In genomic region chr13:40568672-40569350, GRCh38 we compare ENCODE assay signal across 17 cellular contexts.
DNase-seq lines count a peak whose midpoint lies in the region; ATAC-seq and TF ChIP-seq lines count a peak whose summit lies in the region.
"Had no signal": no experiment of that assay in that cellular context is flagged by ENCODE, and none has a peak within 500 bp of the region (broad histone marks: within the 10 kb centered on the region; RNA-seq: fewer than 3 reads in every experiment).

No MANE protein-coding gene starts in this region.

- peaks cover 8% of the 10 kb centered on the region for H3K36me3 Mint-ChIP-seq in activated CD4-positive, alpha-beta T cell treated with anti-CD3 and anti-CD28 coated beads for 36 hours (ENCODE audit: low read depth)
- no peaks in the 10 kb centered on the region for H3K36me3 Mint-ChIP-seq in T-helper 17 cell (ENCODE audit: low read depth)
- H3K36me3 Mint-ChIP-seq: natural killer cell had no signal

- H3K4me1 ChIP-seq in gastroesophageal sphincter = peaks cover 3 to 88% (median 45%) of the 10 kb centered on the region in 3 donors
- peaks cover 0 to 67% (median 49%) of the 10 kb centered on the region in 4 donors for H3K4me1 ChIP-seq in sigmoid colon

- CTCF ChIA-PET in activated CD4-positive, alpha-beta T cell treated with anti-CD3 and anti-CD28 coated beads for 36 hours (lab: Charles Lee) = interaction anchor here (0.8 to 2.4 kb wide), 2 partner anchors 9 to 10 kb away, joined by 3 to 8 read pairs; no protein-coding TSS in a partner anchor

- no peak for TF ChIP-seq POLR2A in gastroesophageal sphincter (IDR thresholded peaks at IDR 0.05)
- no peak for TF ChIP-seq POLR2A in sigmoid colon (IDR thresholded peaks at IDR 0.05)

- H3K4me3 Mint-ChIP-seq in activated CD4-positive, alpha-beta T cell treated with anti-CD3 and anti-CD28 coated beads for 36 hours = no peak overlapping the region
- H3K4me3 Mint-ChIP-seq in T-helper 17 cell = no peak overlapping the region
- H3K4me3 Mint-ChIP-seq: natural killer cell had no signal

- POLR2A ChIA-PET in activated CD4-positive, alpha-beta T cell treated with anti-CD3 and anti-CD28 coated beads for 36 hours (lab: Charles Lee) = no interaction called here

- H3K27me3 ChIP-seq in gastroesophageal sphincter (no peaks in the 10 kb centered on the region), sigmoid colon (no peaks in the 10 kb centered on the region)

- in situ Hi-C loops in GM13977 (cut with MboI; ENCODE audit: low pct_unique_long_range_greater_than_20kb, low sequenced_read_pairs, unreplicated experiment) = no loop called here

- peaks cover 90% of the 10 kb centered on the region for H3K4me1 Mint-ChIP-seq in activated CD4-positive, alpha-beta T cell treated with anti-CD3 and anti-CD28 coated beads for 36 hours
- peaks cover 69% of the 10 kb centered on the region for H3K4me1 Mint-ChIP-seq in T-helper 17 cell

- ATAC-seq in activated CD4-positive, alpha-beta T cell treated with anti-CD3 and anti-CD28 coated beads for 36 hours = no peak
- ATAC-seq in T-helper 17 cell (no peak), gastroesophageal sphincter (no peak)
- ATAC-seq: natural killer cell had no signal

- no peaks in the 10 kb centered on the region for H3K9me3 Mint-ChIP-seq in activated CD4-positive, alpha-beta T cell treated with anti-CD3 and anti-CD28 coated beads for 36 hours (ENCODE audit: low read depth)
- H3K9me3 Mint-ChIP-seq: natural killer cell had no signal

- no peaks in the 10 kb centered on the region for H3K27me3 Mint-ChIP-seq in activated CD4-positive, alpha-beta T cell treated with anti-CD3 and anti-CD28 coated beads for 36 hours
- H3K27me3 Mint-ChIP-seq in T-helper 17 cell = no peaks in the 10 kb centered on the region

- H3K9me3 ChIP-seq in T-helper 17 cell (ENCODE audit: control insufficient read depth, low read length, poor library complexity, severe bottlenecking) = no peaks in the 10 kb centered on the region
- no peaks in the 10 kb centered on the region for H3K9me3 ChIP-seq in gastroesophageal sphincter
- H3K9me3 ChIP-seq in sigmoid colon = no peaks in the 10 kb centered on the region

- peak overlapping the region in 3 of 4 donors; percentile 15 to 50 (median 34) for H3K27ac ChIP-seq in gastroesophageal sphincter
- peak overlapping the region in 3 of 4 donors; percentile 1 to 55 (median 52) for H3K27ac ChIP-seq in sigmoid colon
- H3K27ac ChIP-seq: 22Rv1 had no signal

- TF ChIP-seq EP300 in gastroesophageal sphincter (IDR thresholded peaks at IDR 0.05) (no peak), sigmoid colon (IDR thresholded peaks at IDR 0.05) (no peak)

- H3K4me3 ChIP-seq in gastroesophageal sphincter (no peak overlapping the region), sigmoid colon (no peak overlapping the region)

- H3K27ac Mint-ChIP-seq in activated CD4-positive, alpha-beta T cell treated with anti-CD3 and anti-CD28 coated beads for 36 hours = peak overlapping the region; percentile 38
- H3K27ac Mint-ChIP-seq in T-helper 17 cell = peak overlapping the region; percentile 60
- H3K27ac Mint-ChIP-seq: natural killer cell had no signal

- H3K36me3 ChIP-seq in gastroesophageal sphincter (no peaks in the 10 kb centered on the region), sigmoid colon (no peaks in the 10 kb centered on the region)

- no peak for TF ChIP-seq CTCF in gastroesophageal sphincter (IDR thresholded peaks at IDR 0.05)
- no peak for TF ChIP-seq CTCF in sigmoid colon (IDR thresholded peaks at IDR 0.05)
- TF ChIP-seq CTCF in GM13977 (IDR thresholded peaks at IDR 0.05; ENCODE audit: extremely low read depth, insufficient read depth, missing control alignments) = no peak
- no peak for TF ChIP-seq CTCF in GM20000 (IDR thresholded peaks at IDR 0.05; ENCODE audit: extremely low read depth, missing control alignments)

- DNase-seq in activated CD4-positive, alpha-beta T cell treated with anti-CD3 and anti-CD28 coated beads for 36 hours = no peak
- no peak for DNase-seq in activated CD4-positive, alpha-beta T cell treated with anti-CD3 and anti-CD28 coated beads for 1 hour
- DNase-seq in T-helper 17 cell (no peak), sigmoid colon (no peak), GM13977 (ENCODE audit: low spot score) (no peak), NCI-H2196 treated with DMSO at 0.1 percent for 48 hours (lab: John Stamatoyannopoulos, UW; ENCODE audit: unreplicated experiment) (no peak), GM20000 (ENCODE audit: low spot score) (no peak)
- DNase-seq: activated CD8-positive, alpha-beta memory T cell treated with anti-CD3 and anti-CD28 coated beads, Interleukin-2, amount 50 U/mL, for 4 hours; Calu3; cortex of kidney; MV-4-11; natural killer cell; NCI-H2171; NK-92 treated with Interleukin-12 subunit alpha and Interleukin-12 subunit beta, amount 100 ng/mL, for 24 hours; substantia nigra had no signal

- intact Hi-C loops in activated CD4-positive, alpha-beta T cell treated with anti-CD3 and anti-CD28 coated beads for 36 hours (cut with DNase I, micrococcal nuclease) = no loop called here
- intact Hi-C loops in sigmoid colon (cut with DNase I) = no loop called here

- WGBS in gastroesophageal sphincter (ENCODE audit: low coverage in 1 of 2), 2 donors = 43 to 53% methylated on average over 7 to 9 of the region's 10 CpGs
- WGBS in sigmoid colon, 2 donors = 42 to 66% methylated on average over 10 of the region's 10 CpGs
